In the genomic region with DNA sequence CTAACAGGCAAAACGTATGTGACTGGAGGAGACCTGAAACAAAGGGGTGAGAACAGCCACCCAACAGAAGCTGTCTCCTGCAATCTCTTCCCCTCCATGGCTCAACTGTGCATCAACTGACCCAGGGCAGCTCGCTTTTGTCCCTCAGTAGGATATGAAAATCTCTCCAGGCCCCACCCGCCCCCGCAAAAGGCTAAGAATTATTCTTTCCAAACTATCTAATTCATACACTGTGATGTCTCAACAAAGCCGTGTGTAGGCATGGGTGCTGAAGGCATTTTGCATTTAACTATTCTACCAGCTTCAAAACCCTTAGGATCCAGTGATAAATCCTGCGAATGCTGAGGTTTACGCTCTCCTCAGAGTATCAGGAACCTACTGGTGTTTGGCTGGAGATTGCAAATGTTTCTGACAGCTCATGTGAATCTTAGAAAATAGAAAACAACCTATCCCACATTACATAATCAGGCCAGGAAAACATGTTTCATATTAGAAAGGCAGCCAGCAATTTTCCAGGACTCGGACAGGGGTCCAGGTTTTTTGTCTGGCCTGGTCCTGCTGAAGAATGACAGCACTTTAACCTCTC, we compare ENCODE assay signal across 13 cellular contexts. TPM values are rescaled to one million over a fixed set of nuclear protein-coding genes. Genes with fewer than 3 reads are reported as not detected.
DNase-seq lines count a peak whose midpoint lies in the region; ATAC-seq and TF ChIP-seq lines count a peak whose summit lies in the region.
"Had no signal": no experiment of that assay in that cellular context is flagged by ENCODE, and none has a peak within 500 bp of the region (broad histone marks: within the 10 kb centered on the region; RNA-seq: fewer than 3 reads in every experiment).

No MANE protein-coding gene starts in this region.

- H3K4me2 ChIP-seq in mesenchymal stem cell (ENCODE audit: low read length, poor library complexity, severe bottlenecking) = no peak overlapping the region

- TF ChIP-seq POLR2A in suprapubic skin (IDR thresholded peaks at IDR 0.05) = no peak

- no peak overlapping the region for H4K8ac ChIP-seq in mesenchymal stem cell (ENCODE audit: low read length)

- TF ChIP-seq CTCF in coronary artery (IDR thresholded peaks at IDR 0.05) = no peak
- no peak for TF ChIP-seq CTCF in suprapubic skin (IDR thresholded peaks at IDR 0.05)

- no peak overlapping the region for H2AK5ac ChIP-seq in mesenchymal stem cell (ENCODE audit: low read length, severe bottlenecking)

- no peak overlapping the region for H3K18ac ChIP-seq in mesenchymal stem cell (ENCODE audit: low read depth in 1 of 2, low read length in 2 of 2)

- no peak overlapping the region for H4K91ac ChIP-seq in mesenchymal stem cell (ENCODE audit: low read length)

- no peak overlapping the region for H2BK120ac ChIP-seq in mesenchymal stem cell (ENCODE audit: low read depth, low read length)

- peak; percentile 55 for DNase-seq in NCI-H2227 (lab: John Stamatoyannopoulos, UW; ENCODE audit: unreplicated experiment)
- DNase-seq in coronary artery (ENCODE audit: low spot score) = no peak
- no peak for DNase-seq in mesenchymal stem cell
- no peak for DNase-seq in suprapubic skin (ENCODE audit: low spot score in 2 of 2)
- no peak for DNase-seq in NCI-H1417 treated with DMSO at 0.1 percent for 48 hours (lab: John Stamatoyannopoulos, UW)
- no peak for DNase-seq in germinal center (ENCODE audit: low spot score)
- no peak for DNase-seq in activated CD4-positive, alpha-beta T cell treated with anti-CD3 and anti-CD28 coated beads for 4 hours
- DNase-seq in left lobe of liver (ENCODE audit: low spot score) = no peak
- DNase-seq: activated CD4-positive, CD25-positive, alpha-beta regulatory T cell; activated T-cell treated with anti-CD3 and anti-CD28 coated beads, Interleukin-2, amount 50 U/mL, for 24 hours had no signal

- H3K27ac ChIP-seq in coronary artery = peak overlapping the region in 1 of 2 donors; percentile 68
- no peak overlapping the region for H3K27ac ChIP-seq in mesenchymal stem cell (ENCODE audit: low read length, poor library complexity, severe bottlenecking)
- H3K27ac ChIP-seq in suprapubic skin = peak overlapping the region; percentile 73

- no peak for TF ChIP-seq EP300 in suprapubic skin (IDR thresholded peaks at IDR 0.05)

- no peak overlapping the region for H2BK15ac ChIP-seq in mesenchymal stem cell (ENCODE audit: low read depth, poor library complexity, severe bottlenecking)

- no peaks in the 10 kb centered on the region for H3K36me3 ChIP-seq in mesenchymal stem cell (ENCODE audit: control insufficient read depth in 1 of 2, insufficient read depth in 2 of 2, low read depth in 1 of 2, low read length in 2 of 2)
- H3K36me3 ChIP-seq in suprapubic skin = no peaks in the 10 kb centered on the region

- H3K4me3 ChIP-seq in coronary artery (peak overlapping the region; percentile 43), mesenchymal stem cell (ENCODE audit: insufficient read depth in 1 of 2, low read depth in 1 of 2, low read length in 2 of 2) (peak overlapping the region in 1 of 2 experiments; percentile 39), suprapubic skin (no peak overlapping the region)

- H2AFZ ChIP-seq in mesenchymal stem cell (ENCODE audit: low read depth, low read length) = no peak overlapping the region

- no peak overlapping the region for H3K4ac ChIP-seq in mesenchymal stem cell (ENCODE audit: low read depth in 1 of 2, low read length in 2 of 2)

- H3K4me1 ChIP-seq in mesenchymal stem cell (ENCODE audit: control insufficient read depth, insufficient read depth, low read depth, low read length) (peaks cover 1% of the 10 kb centered on the region), suprapubic skin (peaks cover 22% of the 10 kb centered on the region)

- no peak overlapping the region for H2BK12ac ChIP-seq in mesenchymal stem cell (ENCODE audit: low read length in 2 of 2)

- no peak overlapping the region for H2BK5ac ChIP-seq in mesenchymal stem cell (ENCODE audit: low read depth, low read length, poor library complexity, severe bottlenecking)

- H3K9me3 ChIP-seq in mesenchymal stem cell (ENCODE audit: control insufficient read depth, low read length) (no peaks in the 10 kb centered on the region), suprapubic skin (no peaks in the 10 kb centered on the region)

- no peak overlapping the region for H3K14ac ChIP-seq in mesenchymal stem cell (ENCODE audit: low read length in 2 of 2)

- peak overlapping the region; percentile 28 for H3K9ac ChIP-seq in mesenchymal stem cell (ENCODE audit: low read length)

- no peaks in the 10 kb centered on the region for H3K79me1 ChIP-seq in mesenchymal stem cell (replicated peaks; ENCODE audit: low read length, poor library complexity, severe bottlenecking)

- no peak overlapping the region for H3K23ac ChIP-seq in mesenchymal stem cell (ENCODE audit: low read length in 2 of 2)

- no peak for ATAC-seq in left lobe of liver

- H3K27me3 ChIP-seq in mesenchymal stem cell (ENCODE audit: control insufficient read depth in 1 of 2, insufficient read depth in 1 of 2, low read length in 2 of 2) (no peaks in the 10 kb centered on the region), suprapubic skin (no peaks in the 10 kb centered on the region)

- WGBS in mesenchymal stem cell = 89% methylated on average over 6 of the region's 8 CpGs
- WGBS in suprapubic skin = 58% methylated on average over 8 of the region's 8 CpGs

RNA-seq across cellular contexts. Expression of a gene that starts 17.4 kb away (rescaled TPM):
- polyA plus RNA-seq in mesenchymal stem cell (2013, experiment 1 of 2) = 4.4 TPM
- 4.4 TPM for polyA plus RNA-seq in mesenchymal stem cell (2013, experiment 2 of 2)
- total RNA-seq in suprapubic skin (10 to 100 TPM in 2 of 4 donors, 1 to 10 TPM in 2; 3.5 to 25.8 (median 10.8) TPM), left lobe of liver (14.8 TPM)

RNA-seq across cellular contexts. Expression of a gene that starts 58.5 kb away (rescaled TPM):
- polyA plus RNA-seq in mesenchymal stem cell (2013, experiment 1 of 2) = not detected
- polyA plus RNA-seq in mesenchymal stem cell (2013, experiment 2 of 2) = not detected
- total RNA-seq in suprapubic skin (under 1 TPM in 3 of 4 donors, not detected in 1; 0.13 to 0.24 (median 0.17) TPM), left lobe of liver (0.48 TPM)
- total RNA-seq: epithelial cell of proximal tubule; natural killer cell treated with Interleukin-12 subunit alpha and Interleukin-12 subunit beta and Interleukin-15 and Interleukin-18, amount 100 ng/mL, for 72 hours had no signal
- polyA plus RNA-seq: immature natural killer cell had no signal
